ENCODE assay signal across 1 cellular context in the genomic region with DNA sequence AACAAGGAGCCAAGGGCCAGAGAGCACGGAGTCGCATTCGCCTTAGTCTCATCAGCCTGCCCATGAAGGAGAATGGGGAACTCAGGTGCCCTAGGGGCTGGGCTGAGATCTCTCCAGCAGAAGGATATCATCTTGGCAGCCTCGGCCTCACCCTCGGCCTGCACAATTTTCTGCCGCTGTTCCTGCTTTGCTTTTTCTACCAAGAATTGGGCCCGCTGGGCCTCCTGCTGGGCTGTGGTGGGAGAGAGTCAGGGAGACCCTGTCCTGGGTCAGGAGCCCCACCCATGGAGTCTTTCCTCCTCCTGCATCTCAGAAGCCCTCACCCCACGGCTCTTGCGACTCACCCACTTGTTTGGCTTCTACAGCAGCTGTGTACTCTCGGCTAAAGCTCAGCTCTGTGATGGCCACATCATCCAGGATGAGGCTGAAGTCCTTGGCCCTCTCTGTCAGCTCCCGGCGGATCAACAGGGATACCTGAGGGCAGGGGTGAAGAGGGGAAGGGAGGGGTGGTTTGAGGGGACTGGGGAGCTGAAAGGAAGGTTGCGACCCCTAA.
TF ChIP-seq lines count a peak whose summit lies in the region.

No MANE protein-coding gene starts in this region.

TF ChIP-seq in IMR-90, 13 proteins besides CTCF, POLR2A, EP300 and RAD21:
- TF ChIP-seq, protein P1, sequence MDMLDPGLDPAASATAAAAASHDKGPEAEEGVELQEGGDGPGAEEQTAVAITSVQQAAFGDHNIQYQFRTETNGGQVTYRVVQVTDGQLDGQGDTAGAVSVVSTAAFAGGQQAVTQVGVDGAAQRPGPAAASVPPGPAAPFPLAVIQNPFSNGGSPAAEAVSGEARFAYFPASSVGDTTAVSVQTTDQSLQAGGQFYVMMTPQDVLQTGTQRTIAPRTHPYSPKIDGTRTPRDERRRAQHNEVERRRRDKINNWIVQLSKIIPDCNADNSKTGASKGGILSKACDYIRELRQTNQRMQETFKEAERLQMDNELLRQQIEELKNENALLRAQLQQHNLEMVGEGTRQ (IDR thresholded peaks at IDR 0.05; ENCODE audit: low read depth, low read length): no peak
- TF ChIP-seq CHD1 (IDR thresholded peaks at IDR 0.05; ENCODE audit: low read depth, low read length): no peak
- TF ChIP-seq SMC3 (IDR thresholded peaks at IDR 0.05; ENCODE audit: low read depth, low read length): no peak
- no peak for TF ChIP-seq MXI1 (IDR thresholded peaks at IDR 0.05; ENCODE audit: borderline replicate concordance, low read depth, low read length)
- no peak for TF ChIP-seq MAZ (IDR thresholded peaks at IDR 0.05; ENCODE audit: borderline replicate concordance, low read depth, low read length)
- TF ChIP-seq BHLHE40 (IDR thresholded peaks at IDR 0.05; ENCODE audit: low read depth, low read length): no peak
